Comparison of ENCODE assay signal across 28 cellular contexts in the genomic region with DNA sequence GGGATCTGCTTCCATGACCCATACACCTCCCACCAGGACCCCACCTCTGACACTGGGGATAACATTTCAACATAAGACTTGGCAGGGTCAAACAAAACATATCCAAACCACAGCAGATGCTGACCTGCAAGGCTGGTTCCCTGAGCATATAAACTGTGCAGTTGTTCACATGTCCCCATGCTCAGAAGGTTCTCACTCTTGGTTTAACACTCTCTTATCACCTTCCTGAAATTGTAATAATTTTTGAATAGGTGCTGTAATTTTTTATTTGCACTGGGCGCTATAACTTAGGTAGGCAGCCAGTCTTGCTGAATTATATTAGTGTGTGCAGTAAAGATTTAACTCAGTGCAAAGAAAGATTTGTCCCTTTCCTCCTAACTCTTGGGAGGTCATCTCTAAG.
A peak's percentile ranks its signal among the peaks of the same experiment; 100 is the strongest.
DNase-seq lines count a peak whose midpoint lies in the region; ATAC-seq, FAIRE-seq and TF ChIP-seq lines count a peak whose summit lies in the region.
"Had no signal": no experiment of that assay in that cellular context is flagged by ENCODE, and none has a peak within 500 bp of the region (broad histone marks: within the 10 kb centered on the region; RNA-seq: fewer than 3 reads in every experiment).

No MANE protein-coding gene starts in this region.

- H3K36me3 ChIP-seq in IMR-90 (ENCODE audit: control insufficient read depth, insufficient read depth, low read length) (no peaks in the 10 kb centered on the region), astrocyte (ENCODE audit: insufficient read depth, low read length) (no peaks in the 10 kb centered on the region)
- H3K36me3 ChIP-seq: BE2C, BLaER1 had no signal

- H3K14ac ChIP-seq in IMR-90 (replicated peaks; ENCODE audit: low read depth, low read length): 0 out of 2 replicates have a peak overlapping the region, but pooled peaks have one; percentile 24

- no peak overlapping the region for H3K4me3 ChIP-seq in IMR-90 (ENCODE audit: insufficient read depth, low read depth, low read length)
- no peak overlapping the region for H3K4me3 ChIP-seq in astrocyte (ENCODE audit: insufficient read depth, low read depth, low read length)
- H3K4me3 ChIP-seq: A549, BLaER1, GM12878 had no signal

- no peak overlapping the region for H2BK20ac ChIP-seq in IMR-90 (ENCODE audit: low read depth, low read length)

- H3K4me3 Mint-ChIP-seq in astrocyte (ENCODE audit: unreplicated experiment): no peak overlapping the region
- H3K4me3 Mint-ChIP-seq: CD14-positive monocyte; CD4-positive, alpha-beta memory T cell; CD4-positive, CD25-positive, alpha-beta regulatory T cell had no signal

- H4K5ac ChIP-seq in IMR-90 (ENCODE audit: low read depth, low read length): no peak overlapping the region

- no peak for ATAC-seq in IMR-90 (ENCODE audit: low read depth)
- ATAC-seq in left colon: peak; percentile 61
- ATAC-seq in GM18517 (IDR thresholded peaks at IDR 0.05; ENCODE audit: unreplicated experiment): no peak
- ATAC-seq: A549, GM12878 had no signal

- H3K23ac ChIP-seq in IMR-90 (ENCODE audit: low read depth, low read length): no peak overlapping the region

- no peak for TF ChIP-seq CTCF in IMR-90 (conservative IDR thresholded peaks at IDR 0.05; ENCODE audit: low read depth, low read length)
- TF ChIP-seq CTCF in astrocyte (IDR thresholded peaks at IDR 0.05; ENCODE audit: insufficient read depth, low read depth, low read length): no peak

- H4K20me1 ChIP-seq in IMR-90 (ENCODE audit: insufficient read depth, low read length) (no peaks in the 10 kb centered on the region), astrocyte (ENCODE audit: insufficient read depth, low read length) (no peaks in the 10 kb centered on the region)
- H4K20me1 ChIP-seq: BLaER1 had no signal

- CTCF ChIA-PET in IMR-90 (lab: Yijun Ruan, JAX): no interaction called here

- no peak overlapping the region for H2BK15ac ChIP-seq in IMR-90 (ENCODE audit: low read depth, low read length)

- no peaks in the 10 kb centered on the region for H3K9me1 ChIP-seq in IMR-90 (ENCODE audit: insufficient read depth, low read length)

- intact Hi-C loops in IMR-90 (cut with micrococcal nuclease) (no loop called here), left colon (cut with DNase I, micrococcal nuclease) (no loop called here)

- no peak overlapping the region for H2BK5ac ChIP-seq in IMR-90 (ENCODE audit: low read depth, low read length, poor library complexity, severe bottlenecking)

- no CpG with 5 or more reads among the region's 1 CpG for WGBS in IMR-90 (ENCODE audit: extremely low coverage in 2 of 2, insufficient read length in 1 of 2), 2 experiments

- no peak overlapping the region for H3K4me2 ChIP-seq in IMR-90 (ENCODE audit: low read depth, low read length)
- no peak overlapping the region for H3K4me2 ChIP-seq in astrocyte (ENCODE audit: low read length)
- H3K4me2 ChIP-seq: A549, BLaER1 had no signal

- H3K4me1 Mint-ChIP-seq in astrocyte (ENCODE audit: low read depth, unreplicated experiment): peaks cover 3% of the 10 kb centered on the region
- H3K4me1 Mint-ChIP-seq: CD14-positive monocyte; CD4-positive, alpha-beta memory T cell; CD4-positive, CD25-positive, alpha-beta regulatory T cell had no signal

- dilution Hi-C loops in IMR-90 (cut with HindIII; ENCODE audit: low sequenced_read_pairs, unreplicated experiment): no loop called here

- no peak overlapping the region for H3K27ac ChIP-seq in IMR-90 (ENCODE audit: insufficient read depth, low read length)
- H3K27ac ChIP-seq in astrocyte (ENCODE audit: low read depth, low read length): no peak overlapping the region
- H3K27ac ChIP-seq: 22Rv1, A549, BLaER1 had no signal

- H3K56ac ChIP-seq in IMR-90 (ENCODE audit: extremely low read depth, insufficient read depth, low read length): no peak overlapping the region

- no peak for TF ChIP-seq RAD21 in IMR-90 (IDR thresholded peaks at IDR 0.05; ENCODE audit: low read length)

- H2AFZ ChIP-seq in IMR-90 (replicated peaks; ENCODE audit: low read length, poor library complexity) (peak overlapping the region; percentile 47), astrocyte (ENCODE audit: low read depth, low read length) (no peak overlapping the region)

- BruUV-seq in IMR-90 (replicated peaks; lab: Mats Ljungman, UMichigan): no TSS peak

- no peaks in the 10 kb centered on the region for H3K9me3 Mint-ChIP-seq in astrocyte (ENCODE audit: unreplicated experiment)

- H3K18ac ChIP-seq in IMR-90 (ENCODE audit: low read depth, low read length): no peak overlapping the region

- no peaks in the 10 kb centered on the region for H3K79me2 ChIP-seq in astrocyte (ENCODE audit: insufficient read depth, low read length)

- H4K91ac ChIP-seq in IMR-90 (ENCODE audit: insufficient read depth, low read depth, low read length): no peak overlapping the region

- H3K4me1 ChIP-seq in IMR-90 (ENCODE audit: control insufficient read depth, insufficient read depth, low read length): no peaks in the 10 kb centered on the region
- no peaks in the 10 kb centered on the region for H3K4me1 ChIP-seq in astrocyte (ENCODE audit: insufficient read depth, low read length)
- H3K4me1 ChIP-seq: A549, BE2C, BLaER1, Caco-2 had no signal

- H3K79me1 ChIP-seq in IMR-90 (ENCODE audit: low read depth in 1 of 2, low read length in 2 of 2): no peaks in the 10 kb centered on the region

- no peak for DNase-seq in IMR-90
- DNase-seq in astrocyte (ENCODE audit: low read depth): no peak
- DNase-seq in left colon: no peak
- no peak for DNase-seq in urothelium cell line (ENCODE audit: low spot score)
- no peak for DNase-seq in GM19238 (ENCODE audit: insufficient read length, low spot score)
- no peak for DNase-seq in Ammon's horn (ENCODE audit: low spot score)
- DNase-seq: AML-193; BE2C; C1 segment of cervical spinal cord; Caco-2; Calu3; CD4-positive, alpha-beta memory T cell; CD4-positive, CD25-positive, alpha-beta regulatory T cell; DMS 273 treated with DMSO at 0.1 percent for 48 hours; DMS153; DMS53; DMS79; DND-41; EL; GDM1 had no signal

- no peak overlapping the region for H2BK120ac ChIP-seq in IMR-90 (ENCODE audit: low read depth, low read length)

- POLR2A ChIA-PET in IMR-90 (lab: Charles Lee; ENCODE audit: unreplicated experiment): no interaction called here

- FAIRE-seq in astrocyte (lab: Jason Lieb, UNC) (peak; percentile 9), urothelium cell line (lab: Jason Lieb, UNC) (peak; percentile 70)
- FAIRE-seq: A549, GM12878, GM12892, GM18507 had no signal

- no peak overlapping the region for H4K8ac ChIP-seq in IMR-90 (ENCODE audit: low read depth in 2 of 2, low read length in 2 of 2)

- no peak overlapping the region for H3K4ac ChIP-seq in IMR-90 (ENCODE audit: low read depth, low read length)

- H3K9me3 ChIP-seq in IMR-90 (ENCODE audit: control insufficient read depth, insufficient read depth, low read length): no peaks in the 10 kb centered on the region
- no peaks in the 10 kb centered on the region for H3K9me3 ChIP-seq in astrocyte (ENCODE audit: insufficient read depth, low read depth, low read length)
- H3K9me3 ChIP-seq: A549, BE2C, BLaER1, Caco-2 had no signal

- no peak overlapping the region for H2AK5ac ChIP-seq in IMR-90 (ENCODE audit: low read depth, low read length)

- H3K36me3 Mint-ChIP-seq in astrocyte (ENCODE audit: low read depth, unreplicated experiment): no peaks in the 10 kb centered on the region
- H3K36me3 Mint-ChIP-seq: CD14-positive monocyte; CD4-positive, alpha-beta memory T cell; CD4-positive, CD25-positive, alpha-beta regulatory T cell had no signal

- in situ Hi-C loops in IMR-90 (cut with MboI; ENCODE audit: low sequenced_read_pairs): no loop called here

- H3K27me3 ChIP-seq in IMR-90 (ENCODE audit: control insufficient read depth, insufficient read depth, low read length) (no peaks in the 10 kb centered on the region), astrocyte (ENCODE audit: insufficient read depth, low read length) (no peaks in the 10 kb centered on the region)
- H3K27me3 ChIP-seq: BE2C, BLaER1 had no signal

- H2AK9ac ChIP-seq in IMR-90 (replicated peaks; ENCODE audit: low read depth, low read length, poor library complexity): no peak overlapping the region

- TF ChIP-seq POLR2A in IMR-90 (IDR thresholded peaks at IDR 0.05; ENCODE audit: low read depth, low read length): no peak

- H3K27me3 Mint-ChIP-seq in astrocyte (ENCODE audit: low read depth, unreplicated experiment): no peaks in the 10 kb centered on the region
- H3K27me3 Mint-ChIP-seq: CD4-positive, alpha-beta memory T cell; CD4-positive, CD25-positive, alpha-beta regulatory T cell had no signal

- H3K9ac ChIP-seq in IMR-90 (ENCODE audit: low read depth, low read length) (no peak overlapping the region), astrocyte (ENCODE audit: low read length) (no peak overlapping the region)
- H3K9ac ChIP-seq: BLaER1 had no signal

- H3K27ac Mint-ChIP-seq in astrocyte (ENCODE audit: unreplicated experiment): no peak overlapping the region
- H3K27ac Mint-ChIP-seq: CD14-positive monocyte; CD4-positive, alpha-beta memory T cell; CD4-positive, CD25-positive, alpha-beta regulatory T cell had no signal

TF ChIP-seq in IMR-90, 13 proteins besides CTCF, POLR2A, EP300 and RAD21 (continues in another document):
- TF ChIP-seq SMC3 (IDR thresholded peaks at IDR 0.05; ENCODE audit: low read depth, low read length) (no peak), BHLHE40 (IDR thresholded peaks at IDR 0.05; ENCODE audit: low read depth, low read length) (no peak), RCOR1 (IDR thresholded peaks at IDR 0.05; ENCODE audit: insufficient replicate concordance, low read length) (no peak), CEBPB (IDR thresholded peaks at IDR 0.05; ENCODE audit: low read depth, low read length) (no peak), FOS (IDR thresholded peaks at IDR 0.05; ENCODE audit: low read depth, low read length) (no peak), USF2 (IDR thresholded peaks at IDR 0.05; ENCODE audit: low read depth, low read length) (no peak), NFE2L2 (IDR thresholded peaks at IDR 0.05; ENCODE audit: low read depth, low read length) (no peak), MXI1 (IDR thresholded peaks at IDR 0.05; ENCODE audit: borderline replicate concordance, low read depth, low read length) (no peak)
